ENCODE assay signal across 24 cellular contexts in genomic region chr4:186088516-186088915, GRCh38. TPM values are rescaled to one million over a fixed set of nuclear protein-coding genes. Genes with fewer than 3 reads are reported as not detected.
"Had no signal": no experiment of that assay in that cellular context is flagged by ENCODE, and none has a peak within 500 bp of the region (broad histone marks: within the 10 kb centered on the region; RNA-seq: fewer than 3 reads in every experiment).

No MANE protein-coding gene starts in this region.

- H3K27ac ChIP-seq: epithelial cell of prostate, esophagus squamous epithelium, VCaP had no signal

- DNase-seq: activated CD4-positive, alpha-beta memory T cell treated with anti-CD3 and anti-CD28 coated beads, Interleukin-2, amount 10 ng/mL, durations not matched to agents 7 days and 5 days; activated CD4-positive, alpha-beta T cell treated with anti-CD3 and anti-CD28 coated beads for 1 hour; activated CD4-positive, alpha-beta T cell treated with anti-CD3 and anti-CD28 coated beads for 4 hours; activated CD4-positive, alpha-beta T cell treated with anti-CD3 and anti-CD28 coated beads, Interleukin-2, amount 10 ng/mL, durations not matched to agents 7 days and 5 days; activated CD4-positive, alpha-beta T cell treated with anti-CD3 and anti-CD28 coated beads, Interleukin-2, amount 50 U/mL, for 4 hours; activated effector memory CD4-positive, alpha-beta T cell treated with Interleukin-2 at 50 U/mL for 16 hours; activated gamma-delta T cell treated with Interleukin-2 at 50 U/mL for 16 hours; activated naive CD4-positive, alpha-beta T cell treated with anti-CD3 and anti-CD28 coated beads, Interleukin-2, amount 50 U/mL, for 16 hours; activated naive CD4-positive, alpha-beta T cell treated with Interleukin-2 at 50 U/mL for 16 hours; activated T-cell treated with anti-CD3 and anti-CD28 coated beads, Interleukin-2, amount 50 U/mL, for 4 hours; amniotic stem cell; anterior cingulate cortex; caudate nucleus; cortex of kidney; dermis blood vessel endothelial cell; effector CD8-positive, alpha-beta T cell; esophagus squamous epithelium; head of caudate nucleus; T-helper 2 cell had no signal

- H3K4me3 Mint-ChIP-seq: activated CD4-positive, alpha-beta memory T cell treated with anti-CD3 and anti-CD28 coated beads, Interleukin-2, amount 10 ng/mL, durations not matched to agents 7 days and 5 days; activated CD4-positive, alpha-beta T cell treated with anti-CD3 and anti-CD28 coated beads, Interleukin-2, amount 10 ng/mL, durations not matched to agents 7 days and 5 days; activated naive CD8-positive, alpha-beta T cell; activated T-cell treated with anti-CD3 and anti-CD28 coated beads, Interleukin-2, amount 50 U/mL, for 4 hours; activated T-helper 17 cell treated with anti-CD3 and anti-CD28 coated beads, Interleukin-2, amount 50 U/mL, for 72 hours; WTC11 had no signal

- H3K4me1 ChIP-seq: esophagus squamous epithelium had no signal

- H3K36me3 Mint-ChIP-seq: activated naive CD8-positive, alpha-beta T cell had no signal

- H3K27ac Mint-ChIP-seq: activated CD4-positive, alpha-beta memory T cell treated with anti-CD3 and anti-CD28 coated beads, Interleukin-2, amount 10 ng/mL, durations not matched to agents 7 days and 5 days; activated CD4-positive, alpha-beta T cell treated with anti-CD3 and anti-CD28 coated beads, Interleukin-2, amount 10 ng/mL, durations not matched to agents 7 days and 5 days; activated naive CD8-positive, alpha-beta T cell; activated T-helper 17 cell treated with anti-CD3 and anti-CD28 coated beads, Interleukin-2, amount 50 U/mL, for 72 hours; WTC11 had no signal

- H3K4me3 ChIP-seq: esophagus squamous epithelium had no signal

- ATAC-seq: activated T-cell treated with anti-CD3 and anti-CD28 coated beads, Interleukin-2, amount 50 U/mL, for 4 hours; activated T-helper 17 cell treated with anti-CD3 and anti-CD28 coated beads, Interleukin-2, amount 50 U/mL, for 72 hours; WTC11 had no signal

- H3K4me1 Mint-ChIP-seq: activated CD4-positive, alpha-beta memory T cell treated with anti-CD3 and anti-CD28 coated beads, Interleukin-2, amount 10 ng/mL, durations not matched to agents 7 days and 5 days; activated CD4-positive, alpha-beta T cell treated with anti-CD3 and anti-CD28 coated beads, Interleukin-2, amount 10 ng/mL, durations not matched to agents 7 days and 5 days; activated T-helper 17 cell treated with anti-CD3 and anti-CD28 coated beads, Interleukin-2, amount 50 U/mL, for 72 hours had no signal

- H3K9me3 Mint-ChIP-seq: activated CD4-positive, alpha-beta memory T cell treated with anti-CD3 and anti-CD28 coated beads, Interleukin-2, amount 10 ng/mL, durations not matched to agents 7 days and 5 days; activated CD4-positive, alpha-beta T cell treated with anti-CD3 and anti-CD28 coated beads, Interleukin-2, amount 10 ng/mL, durations not matched to agents 7 days and 5 days; activated T-cell treated with anti-CD3 and anti-CD28 coated beads, Interleukin-2, amount 50 U/mL, for 4 hours; activated T-helper 17 cell treated with anti-CD3 and anti-CD28 coated beads, Interleukin-2, amount 50 U/mL, for 72 hours had no signal

- H3K27me3 ChIP-seq: esophagus squamous epithelium had no signal

RNA-seq across cellular contexts. Expression of gene FAM149A, which starts 16.0 kb away (rescaled TPM):
- total RNA-seq: dermis blood vessel endothelial cell had no signal
